ENCODE assay signal across 24 cellular contexts in genomic region chr12:88970742-88971141, GRCh38.
"Had no signal": no experiment of that assay in that cellular context is flagged by ENCODE, and none has a peak within 500 bp of the region (broad histone marks: within the 10 kb centered on the region; RNA-seq: fewer than 3 reads in every experiment).

No MANE protein-coding gene starts in this region.

- H3K27me3 ChIP-seq: pancreas, spleen, suprapubic skin, tibial artery, upper lobe of right lung had no signal

- H3K36me3 ChIP-seq: lower lobe of right lung, pancreas, prostate gland, spleen, suprapubic skin, thoracic aorta, tibial artery, upper lobe of right lung had no signal

- H3K4me3 ChIP-seq: lower lobe of right lung, pancreas, prostate gland, spleen, suprapubic skin, thoracic aorta, tibial artery, upper lobe of right lung had no signal

- H3K4me1 ChIP-seq: lower lobe of right lung, pancreas, prostate gland, suprapubic skin, tibial artery, upper lobe of right lung had no signal

- DNase-seq: hypothalamus; immature natural killer cell; kidney; left ventricle myocardium superior; lower lobe of right lung; mammary epithelial cell; mesenchymal stem cell; naive thymus-derived CD8-positive, alpha-beta T cell; nucleus accumbens; pancreas; posterior cingulate gyrus; retina; right cardiac atrium; small intestine; spleen; stimulated activated CD4-positive, alpha-beta T cell treated with anti-CD3 and anti-CD28 coated beads, Interleukin-4, amount 100 ng/mL, for 24 hours; stimulated activated naive CD4-positive, alpha-beta T cell; tibial artery; trophoblast cell; upper lobe of right lung had no signal

- H3K27ac ChIP-seq: lower lobe of right lung, pancreas, prostate gland, suprapubic skin, thoracic aorta, tibial artery, upper lobe of right lung had no signal

- H3K9me3 ChIP-seq: lower lobe of right lung, pancreas, prostate gland, spleen, suprapubic skin, thoracic aorta, tibial artery, upper lobe of right lung had no signal

- ATAC-seq: left ventricle myocardium superior; lower lobe of right lung; naive thymus-derived CD8-positive, alpha-beta T cell; pancreas; right cardiac atrium; sciatic nerve; upper lobe of right lung had no signal
